ENCODE assay signal across 24 cellular contexts in the genomic region with DNA sequence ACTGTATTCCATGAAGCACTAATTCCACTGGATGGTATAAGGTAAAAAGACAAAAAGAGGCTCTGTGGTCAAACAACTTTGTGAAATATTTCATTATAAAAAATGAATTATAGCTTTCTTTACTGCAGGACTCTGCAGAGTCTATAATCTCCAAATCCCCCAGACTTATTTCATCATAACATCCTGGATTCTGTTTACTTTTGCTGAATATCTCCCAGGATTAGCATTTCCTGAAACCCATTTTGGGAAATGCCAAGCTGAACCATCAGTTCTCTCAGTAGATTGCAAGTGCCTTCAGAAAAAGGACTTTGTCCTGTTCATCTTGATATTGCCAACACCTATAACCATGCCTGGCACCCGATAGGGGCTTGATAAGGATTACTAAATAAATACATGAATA. TPM values are rescaled to one million over a fixed set of nuclear protein-coding genes. Genes with fewer than 3 reads are reported as not detected.
"Had no signal": no experiment of that assay in that cellular context is flagged by ENCODE, and none has a peak within 500 bp of the region (broad histone marks: within the 10 kb centered on the region; RNA-seq: fewer than 3 reads in every experiment).

No MANE protein-coding gene starts in this region.

- H3K9me3 ChIP-seq: esophagus muscularis mucosa, gastrocnemius medialis, heart right ventricle, left lung, lower lobe of right lung, mucosa of descending colon had no signal

- H3K27me3 ChIP-seq: esophagus muscularis mucosa had no signal

- DNase-seq: dermis blood vessel endothelial cell; dorsolateral prefrontal cortex; effector CD4-positive, alpha-beta T cell; effector memory CD4-positive, alpha-beta T cell; foreskin fibroblast; foreskin melanocyte; gastrocnemius medialis; glutamatergic neuron; head of caudate nucleus; heart right ventricle; hippocampal formation; left cardiac atrium; left lung; left ventricle myocardium superior; lower lobe of right lung; mesenchymal stem cell; mucosa of descending colon had no signal

- ATAC-seq: gastrocnemius medialis, heart right ventricle, left cardiac atrium, left lung, left ventricle myocardium superior, lower lobe of right lung, mucosa of descending colon had no signal

- H3K4me1 ChIP-seq: gastrocnemius medialis, left lung, lower lobe of right lung had no signal

- H3K36me3 ChIP-seq: esophagus muscularis mucosa, gastrocnemius medialis, heart right ventricle, left lung, lower lobe of right lung had no signal

- FAIRE-seq: colon, endothelial cell of umbilical vein, islet of Langerhans, keratinocyte had no signal

- H3K4me3 ChIP-seq: coronary artery, dorsolateral prefrontal cortex, esophagus muscularis mucosa, gastrocnemius medialis, heart right ventricle, left lung, lower lobe of right lung, mucosa of descending colon had no signal

- H3K27ac ChIP-seq: coronary artery, esophagus muscularis mucosa, gastrocnemius medialis, heart right ventricle, left lung, lower lobe of right lung had no signal

RNA-seq across cellular contexts. Expression of a gene that starts 7.9 kb away (rescaled TPM):
- total RNA-seq: endothelial cell of umbilical vein, lung microvascular endothelial cell had no signal
- polyA plus RNA-seq: endothelial cell of umbilical vein had no signal
